In the genomic region with DNA sequence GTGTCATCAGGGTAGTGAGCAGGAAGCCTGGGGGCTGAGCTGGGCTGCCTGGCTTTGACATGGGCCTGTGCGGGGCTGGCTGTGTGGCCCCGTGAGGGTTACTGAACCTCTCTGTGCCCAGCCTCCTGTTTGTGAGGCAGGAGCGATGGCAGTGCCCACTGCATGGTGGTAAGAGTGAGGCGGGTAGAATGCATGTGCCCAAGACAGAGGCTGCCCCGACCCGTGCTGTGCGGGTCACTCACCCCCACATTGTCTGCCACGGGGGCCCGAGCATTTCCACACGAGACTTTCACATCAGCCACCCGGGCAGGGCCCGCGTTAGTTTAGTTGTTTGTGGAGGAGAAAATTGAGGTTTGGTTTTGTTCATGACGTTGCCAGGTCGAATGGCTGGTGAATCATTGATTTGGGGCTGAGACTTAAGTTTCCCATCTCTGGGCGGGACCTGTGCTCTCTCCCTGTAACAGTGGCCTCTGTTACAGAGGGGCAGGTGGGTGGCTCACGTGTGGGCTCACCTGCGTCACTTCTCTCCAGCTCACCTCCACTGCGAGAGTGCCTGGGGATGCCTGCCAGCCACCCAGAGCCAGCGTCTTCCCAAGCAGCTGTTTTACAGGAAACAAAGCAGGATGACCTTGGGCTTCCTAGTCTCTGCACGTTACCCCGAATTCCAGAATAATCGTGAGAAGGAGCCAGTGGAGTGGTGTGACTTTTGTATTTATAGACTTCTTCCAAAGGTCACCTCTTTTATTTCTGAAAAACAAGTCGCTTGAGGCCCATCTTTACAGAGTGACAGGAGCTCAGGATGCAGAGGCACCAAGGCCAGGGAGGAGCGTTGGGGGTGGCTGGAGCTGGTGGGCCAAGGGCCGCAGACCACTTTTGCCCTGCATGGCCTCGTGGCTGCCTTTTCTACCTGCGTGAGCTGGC, we compare ENCODE assay signal across 12 cellular contexts.
DNase-seq lines count a peak whose midpoint lies in the region; ATAC-seq, FAIRE-seq and TF ChIP-seq lines count a peak whose summit lies in the region.
"Had no signal": no experiment of that assay in that cellular context is flagged by ENCODE, and none has a peak within 500 bp of the region (broad histone marks: within the 10 kb centered on the region; RNA-seq: fewer than 3 reads in every experiment).

No MANE protein-coding gene starts in this region.

- H4K20me1 ChIP-seq in astrocyte (ENCODE audit: insufficient read depth, low read length) = peaks cover 51% of the 10 kb centered on the region

- H3K9me3 Mint-ChIP-seq in astrocyte (ENCODE audit: unreplicated experiment) = peaks cover 5% of the 10 kb centered on the region
- peaks cover 0 to 9% (median 0%) of the 10 kb centered on the region in 9 donors for H3K9me3 Mint-ChIP-seq in naive thymus-derived CD8-positive, alpha-beta T cell

- H3K27ac Mint-ChIP-seq in astrocyte (ENCODE audit: unreplicated experiment) = no peak overlapping the region
- peak overlapping the region; percentile 32 to 88 (median 68) for H3K27ac Mint-ChIP-seq in naive thymus-derived CD8-positive, alpha-beta T cell

- peaks cover 2% of the 10 kb centered on the region for H3K36me3 Mint-ChIP-seq in astrocyte (ENCODE audit: low read depth, unreplicated experiment)
- H3K36me3 Mint-ChIP-seq in naive thymus-derived CD8-positive, alpha-beta T cell = peaks cover 0 to 6% (median 0%) of the 10 kb centered on the region in 3 donors

- no peak for FAIRE-seq in astrocyte (lab: Jason Lieb, UNC)
- FAIRE-seq: endometrium had no signal

- peaks cover 77% of the 10 kb centered on the region for H3K79me2 ChIP-seq in astrocyte (ENCODE audit: insufficient read depth, low read length)

- DNase-seq in NCI-H345 (lab: John Stamatoyannopoulos, UW) (peak; percentile 42), NCI-H345 treated with DMSO at 0.1 percent for 48 hours (lab: John Stamatoyannopoulos, UW; ENCODE audit: unreplicated experiment) (no peak), NCI-H69 (lab: John Stamatoyannopoulos, UW) (peak; percentile 27), astrocyte (ENCODE audit: low read depth) (peak; percentile 16), T1000 (lab: John Stamatoyannopoulos, UW) (no peak), activated gamma-delta T cell (lab: John Stamatoyannopoulos, UW) (no peak), HuH-7 (ENCODE audit: low spot score) (no peak)
- DNase-seq in naive thymus-derived CD8-positive, alpha-beta T cell = no peak
- DNase-seq: KBM-7, NCI-H1930 had no signal

- H3K27ac ChIP-seq in astrocyte (ENCODE audit: low read depth, low read length) = no peak overlapping the region
- H3K27ac ChIP-seq: ascending aorta had no signal

- H3K27me3 Mint-ChIP-seq in astrocyte (ENCODE audit: low read depth, unreplicated experiment) = no peaks in the 10 kb centered on the region
- H3K27me3 Mint-ChIP-seq in naive thymus-derived CD8-positive, alpha-beta T cell = no peaks in the 10 kb centered on the region

- H3K4me3 ChIP-seq in astrocyte (ENCODE audit: insufficient read depth, low read depth, low read length) = no peak overlapping the region
- H3K4me3 ChIP-seq: ascending aorta had no signal

- no peaks in the 10 kb centered on the region for H3K9me3 ChIP-seq in astrocyte (ENCODE audit: insufficient read depth, low read depth, low read length)
- H3K9me3 ChIP-seq: ascending aorta had no signal

- no peaks in the 10 kb centered on the region for H3K36me3 ChIP-seq in astrocyte (ENCODE audit: insufficient read depth, low read length)
- H3K36me3 ChIP-seq: ascending aorta had no signal

- H3K4me3 Mint-ChIP-seq in astrocyte (ENCODE audit: unreplicated experiment) = no peak overlapping the region
- H3K4me3 Mint-ChIP-seq in naive thymus-derived CD8-positive, alpha-beta T cell = peak overlapping the region in 4 of 10 donors; percentile 3 to 39 (median 34)

- ATAC-seq in naive thymus-derived CD8-positive, alpha-beta T cell = no peak

- TF ChIP-seq CTCF in astrocyte (IDR thresholded peaks at IDR 0.05; ENCODE audit: insufficient read depth, low read depth, low read length) = no peak

- no peaks in the 10 kb centered on the region for H3K27me3 ChIP-seq in astrocyte (ENCODE audit: insufficient read depth, low read length)
- H3K27me3 ChIP-seq: ascending aorta had no signal

- peaks cover 22% of the 10 kb centered on the region for H3K4me1 Mint-ChIP-seq in astrocyte (ENCODE audit: low read depth, unreplicated experiment)
- H3K4me1 Mint-ChIP-seq in naive thymus-derived CD8-positive, alpha-beta T cell = peaks cover 31 to 73% (median 59%) of the 10 kb centered on the region in 4 donors

- no peak overlapping the region for H3K4me2 ChIP-seq in astrocyte (ENCODE audit: low read length)

- H3K9ac ChIP-seq in astrocyte (ENCODE audit: low read length) = no peak overlapping the region

- H2AFZ ChIP-seq in astrocyte (ENCODE audit: low read depth, low read length) = no peak overlapping the region

- peaks cover 3% of the 10 kb centered on the region for H3K4me1 ChIP-seq in astrocyte (ENCODE audit: insufficient read depth, low read length)
- H3K4me1 ChIP-seq: ascending aorta had no signal

- POLR2A ChIA-PET in naive thymus-derived CD8-positive, alpha-beta T cell (lab: Charles Lee) = no interaction called here

Comparison
In these comparisons a context has a peak if more than half of its experiments do, and no peak if none do; other contexts are left out.
1. DNase-seq: peak in NCI-H345 (single experiment), NCI-H69 (single experiment) and astrocyte (single experiment); none in NCI-H345 treated with DMSO at 0.1 percent for 48 hours (single experiment), naive thymus-derived CD8-positive, alpha-beta T cell (0 of 10), T1000 (single experiment), activated gamma-delta T cell (single experiment) and HuH-7 (single experiment).